Comparison of ENCODE assay signal across 15 cellular contexts in the genomic region with DNA sequence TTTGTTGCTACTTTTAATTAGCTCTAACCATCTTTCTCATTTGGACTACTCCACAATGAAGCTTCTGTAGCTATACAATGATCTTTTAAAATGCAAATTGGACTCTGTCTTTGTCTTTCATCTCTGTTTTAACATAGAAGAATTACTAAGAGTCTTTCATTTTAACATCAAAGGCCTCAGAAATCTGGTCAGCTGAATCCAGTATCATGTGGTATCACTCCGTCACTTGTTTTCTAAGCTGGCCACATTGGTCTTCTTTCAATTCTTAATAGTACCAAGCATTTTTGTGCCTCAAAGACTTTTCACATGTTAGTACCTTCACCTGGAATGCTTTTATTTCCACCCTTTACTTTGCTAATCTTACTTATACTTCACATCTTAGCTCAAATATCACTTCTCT.
"Had no signal": no experiment of that assay in that cellular context is flagged by ENCODE, and none has a peak within 500 bp of the region (broad histone marks: within the 10 kb centered on the region; RNA-seq: fewer than 3 reads in every experiment).

No MANE protein-coding gene starts in this region.

- H3K36me3 ChIP-seq: ovary, tibial artery, vagina had no signal

- H3K4me3 ChIP-seq: ovary, tibial artery, vagina had no signal

- H3K27me3 ChIP-seq: ovary, tibial artery, vagina had no signal

- H3K27ac ChIP-seq: ovary, tibial artery, vagina had no signal

- H3K9me3 ChIP-seq: ovary, tibial artery, vagina had no signal

- H3K9me3 Mint-ChIP-seq: dendritic cell treated with granulocyte-macrophage colony-stimulating factor and Interleukin-4, amounts not matched to agents 40 ng/mL and 50 ng/mL, for 4 days had no signal

- H3K27ac Mint-ChIP-seq: activated CD8-positive, alpha-beta memory T cell treated with anti-CD3 and anti-CD28 coated beads, Interleukin-2, amount 10 ng/mL, durations not matched to agents 7 days and 5 days; dendritic cell treated with granulocyte-macrophage colony-stimulating factor and Interleukin-4, amounts not matched to agents 40 ng/mL and 50 ng/mL, for 4 days; immature natural killer cell had no signal

- H3K4me1 Mint-ChIP-seq: immature natural killer cell had no signal

- DNase-seq: activated CD4-positive, alpha-beta T cell treated with anti-CD3 and anti-CD28 coated beads for 1 hour; activated CD4-positive, alpha-beta T cell treated with anti-CD3 and anti-CD28 coated beads, Interleukin-2, amount 50 U/mL, for 4 hours; activated CD8-positive, alpha-beta memory T cell treated with anti-CD3 and anti-CD28 coated beads, Interleukin-2, amount 10 ng/mL, durations not matched to agents 7 days and 5 days; activated naive CD4-positive, alpha-beta T cell treated with anti-CD3 and anti-CD28 coated beads, Interleukin-2, amount 50 U/mL, for 16 hours; activated T-cell treated with anti-CD3 and anti-CD28 coated beads, Interleukin-2, amount 50 U/mL, for 1 hour; effector memory CD4-positive, alpha-beta T cell; foreskin fibroblast; immature natural killer cell; ovary; stimulated activated CD4-positive, alpha-beta T cell treated with anti-CD3 and anti-CD28 coated beads, Interleukin-1b, Interleukin-23, amount 100 ng/mL, for 48 hours; T1000; tibial artery had no signal

- H3K36me3 Mint-ChIP-seq: activated CD8-positive, alpha-beta memory T cell treated with anti-CD3 and anti-CD28 coated beads, Interleukin-2, amount 10 ng/mL, durations not matched to agents 7 days and 5 days; immature natural killer cell had no signal

- H3K4me1 ChIP-seq: tibial artery, vagina had no signal

- H3K27me3 Mint-ChIP-seq: activated CD8-positive, alpha-beta memory T cell treated with anti-CD3 and anti-CD28 coated beads, Interleukin-2, amount 10 ng/mL, durations not matched to agents 7 days and 5 days; dendritic cell treated with granulocyte-macrophage colony-stimulating factor and Interleukin-4, amounts not matched to agents 40 ng/mL and 50 ng/mL, for 4 days had no signal

- H3K4me3 Mint-ChIP-seq: activated CD8-positive, alpha-beta memory T cell treated with anti-CD3 and anti-CD28 coated beads, Interleukin-2, amount 10 ng/mL, durations not matched to agents 7 days and 5 days; dendritic cell treated with granulocyte-macrophage colony-stimulating factor and Interleukin-4, amounts not matched to agents 40 ng/mL and 50 ng/mL, for 4 days; immature natural killer cell; neural crest cell had no signal
